Comparison of ENCODE assay signal across 22 cellular contexts in the genomic region with DNA sequence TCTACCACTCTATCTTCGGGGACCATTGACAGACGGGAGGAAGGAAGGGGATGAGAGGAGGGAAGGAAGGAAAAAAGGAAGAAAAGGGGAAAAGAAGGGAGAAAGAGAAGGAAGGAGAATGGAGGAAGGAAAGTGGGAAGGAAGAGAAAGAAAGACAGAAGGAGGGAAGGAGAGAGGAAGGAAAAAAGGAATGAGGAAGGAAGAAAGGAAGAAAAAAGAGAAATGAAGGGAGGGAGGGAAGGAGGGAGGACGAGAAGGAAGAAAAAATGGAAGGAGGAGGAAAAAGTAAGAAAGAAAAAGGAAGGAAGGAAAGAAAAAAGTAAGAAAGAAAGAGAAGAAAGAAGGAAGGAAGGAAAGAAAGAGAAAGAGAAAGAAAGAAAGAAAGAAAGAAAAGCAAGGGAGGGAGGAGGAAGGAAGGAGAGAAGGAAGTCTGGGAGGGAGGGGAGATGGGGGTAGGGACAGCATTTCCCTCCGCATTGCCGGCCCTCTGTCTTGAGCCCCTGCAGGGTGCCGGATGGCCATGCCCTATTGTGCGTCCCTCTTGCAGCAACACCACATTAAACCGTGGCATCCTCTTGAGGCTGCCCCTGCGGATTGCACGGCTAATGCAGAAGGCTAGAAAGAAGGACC.
DNase-seq lines count a peak whose midpoint lies in the region; ATAC-seq and TF ChIP-seq lines count a peak whose summit lies in the region.
"Had no signal": no experiment of that assay in that cellular context is flagged by ENCODE, and none has a peak within 500 bp of the region (broad histone marks: within the 10 kb centered on the region; RNA-seq: fewer than 3 reads in every experiment).

No MANE protein-coding gene starts in this region.

- H3K9ac ChIP-seq in HUES6 (ENCODE audit: low read length), result no peak overlapping the region
- no peak overlapping the region for H3K9ac ChIP-seq in smooth muscle cell (ENCODE audit: low read depth)

- no peak for TF ChIP-seq CTCF in smooth muscle cell (IDR thresholded peaks at IDR 0.05; ENCODE audit: borderline replicate concordance, insufficient read depth, poor library complexity, severe bottlenecking)

- ATAC-seq in GM21360 (IDR thresholded peaks at IDR 0.05; ENCODE audit: unreplicated experiment), result no peak
- ATAC-seq: upper lobe of right lung had no signal

- H3K27me3 ChIP-seq in HUES6 (ENCODE audit: control insufficient read depth, insufficient read depth, low read length) (peaks cover 27% of the 10 kb centered on the region), ectodermal cell (ENCODE audit: control insufficient read depth, insufficient read depth, low read length, poor library complexity, severe bottlenecking) (peaks cover 4% of the 10 kb centered on the region), smooth muscle cell (ENCODE audit: low read depth) (peaks cover 35% of the 10 kb centered on the region)
- H3K27me3 ChIP-seq: Peyer's patch had no signal

- peak overlapping the region; percentile 61 for H3K4me2 ChIP-seq in smooth muscle cell

- peak overlapping the region; percentile 71 for H2AFZ ChIP-seq in smooth muscle cell (ENCODE audit: low read depth)

- DNase-seq in medulla oblongata (ENCODE audit: extremely low spot score) (peak; percentile 14), smooth muscle cell (lab: John Stamatoyannopoulos, UW; ENCODE audit: unreplicated experiment) (no peak), A172 (ENCODE audit: low spot score) (no peak), retina (no peak), nucleus accumbens (lab: John Stamatoyannopoulos, UW) (no peak)
- DNase-seq: activated CD4-positive, alpha-beta memory T cell treated with anti-CD3 and anti-CD28 coated beads, Interleukin-2, amount 10 ng/mL, durations not matched to agents 7 days and 5 days; activated naive CD4-positive, alpha-beta T cell treated with anti-CD3 and anti-CD28 coated beads, Interleukin-2, amount 10 ng/mL, durations not matched to agents 7 days and 5 days; activated T-cell treated with anti-CD3 and anti-CD28 coated beads, Interleukin-2, amount 50 U/mL, for 24 hours; cerebellar nuclear complex; EL; heart left ventricle; kidney glomerular epithelial cell; NCI-H187; NCI-H345; occipital lobe; Peyer's patch; sigmoid colon; upper lobe of right lung had no signal

- no peaks in the 10 kb centered on the region for H3K79me2 ChIP-seq in smooth muscle cell (ENCODE audit: low read depth)

- no peaks in the 10 kb centered on the region for H3K9me3 ChIP-seq in HUES6 (ENCODE audit: control insufficient read depth, insufficient read depth, low read depth, low read length)
- no peaks in the 10 kb centered on the region for H3K9me3 ChIP-seq in ectodermal cell (ENCODE audit: control insufficient read depth, low read length)
- no peaks in the 10 kb centered on the region for H3K9me3 ChIP-seq in smooth muscle cell (replicated peaks; ENCODE audit: low read depth)
- H3K9me3 ChIP-seq: HAP-1, heart left ventricle, Peyer's patch, sigmoid colon, upper lobe of right lung had no signal

- no peaks in the 10 kb centered on the region for H4K20me1 ChIP-seq in smooth muscle cell (ENCODE audit: low read depth)

- 24 to 25% methylated on average over 10 of the region's 10 CpGs for WGBS in ectodermal cell, 2 experiments
- 31% methylated on average over 10 of the region's 10 CpGs for WGBS in smooth muscle cell (ENCODE audit: low lambda C conversion rate)

- H3K4me1 ChIP-seq in HUES6 (ENCODE audit: control insufficient read depth, insufficient read depth, low read length) (peaks cover 16% of the 10 kb centered on the region), ectodermal cell (ENCODE audit: control insufficient read depth, insufficient read depth, low read length) (peaks cover 34% of the 10 kb centered on the region), smooth muscle cell (ENCODE audit: low read depth) (peaks cover 19% of the 10 kb centered on the region)
- H3K4me1 ChIP-seq: HAP-1, Peyer's patch, sigmoid colon, upper lobe of right lung had no signal

- H3K4me3 ChIP-seq in HUES6 (ENCODE audit: low read depth, low read length) (peak overlapping the region; percentile 49; the same call in 1 of the 2 replicates), ectodermal cell (ENCODE audit: insufficient read depth, low read depth, low read length) (peak overlapping the region; percentile 1), smooth muscle cell (peak overlapping the region; percentile 13)
- H3K4me3 ChIP-seq: HAP-1, heart left ventricle, Peyer's patch, sigmoid colon, upper lobe of right lung had no signal

- H3K36me3 ChIP-seq in HUES6 (ENCODE audit: control insufficient read depth, insufficient read depth, low read length), result no peaks in the 10 kb centered on the region
- no peaks in the 10 kb centered on the region for H3K36me3 ChIP-seq in ectodermal cell (ENCODE audit: control insufficient read depth, insufficient read depth, low read length)
- H3K36me3 ChIP-seq in smooth muscle cell (ENCODE audit: low read depth), result no peaks in the 10 kb centered on the region
- H3K36me3 ChIP-seq: HAP-1, heart left ventricle, Peyer's patch, sigmoid colon, upper lobe of right lung had no signal

- H3K27ac ChIP-seq in HUES6 (ENCODE audit: low read depth, low read length) (no peak overlapping the region), ectodermal cell (ENCODE audit: insufficient read depth, low read depth, low read length, poor library complexity, severe bottlenecking) (peak overlapping the region; percentile 26), smooth muscle cell (ENCODE audit: low read depth) (no peak overlapping the region)
- H3K27ac ChIP-seq: heart left ventricle, Peyer's patch, sigmoid colon, upper lobe of right lung had no signal

- H3F3A ChIP-seq in smooth muscle cell (ENCODE audit: low read depth), result no peaks in the 10 kb centered on the region
